In the genomic region with DNA sequence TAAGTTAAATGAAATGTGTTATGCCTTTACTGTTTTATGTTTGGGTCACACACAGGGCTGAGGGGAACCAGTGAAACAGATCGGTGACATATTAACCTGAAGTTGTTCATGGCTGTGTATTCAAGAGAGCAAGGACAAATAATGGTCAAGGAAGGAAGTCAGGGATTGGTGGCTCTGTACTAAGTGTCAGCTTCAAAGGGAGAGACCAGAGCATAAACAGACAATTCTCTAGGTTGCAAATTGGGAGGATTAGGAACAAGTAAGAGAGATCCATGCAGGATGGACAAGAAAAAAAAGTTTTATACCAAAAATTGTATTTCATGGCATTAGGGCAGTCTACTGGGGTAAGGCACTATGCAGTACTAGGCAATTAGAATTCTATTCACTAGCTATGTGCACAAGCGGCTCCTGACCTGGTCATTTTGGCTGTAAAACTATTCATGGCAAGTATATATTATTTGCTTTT, we compare ENCODE assay signal across 1 cellular context.
TF ChIP-seq lines count a peak whose summit lies in the region.

No MANE protein-coding gene starts in this region.

TF ChIP-seq in HepG2, 621 proteins besides CTCF, POLR2A, EP300 and RAD21 (continued from another document and continues in another):
- TF ChIP-seq MXI1 (IDR thresholded peaks at IDR 0.05; ENCODE audit: borderline replicate concordance, low read depth, low read length) (no peak), ZMAT3 (CRISPR knock-in tag; conservative IDR thresholded peaks at IDR 0.05) (no peak), ZFP62 (CRISPR knock-in tag; IDR thresholded peaks at IDR 0.05) (no peak), LCORL (IDR thresholded peaks at IDR 0.05) (no peak), LCORL (CRISPR knock-in tag; IDR thresholded peaks at IDR 0.05) (0 out of 2 replicates have a peak, but pooled peaks have one; percentile 35), TCF7L2 (IDR thresholded peaks at IDR 0.05; ENCODE audit: low read depth, low read length) (peak; percentile 51; the same call in 1 of the 2 replicates), TOPORS (CRISPR knock-in tag; IDR thresholded peaks at IDR 0.05) (no peak), SIN3A (IDR thresholded peaks at IDR 0.05; ENCODE audit: borderline replicate concordance, low read depth, low read length) (peak; percentile 75), ZNF598 (CRISPR knock-in tag; IDR thresholded peaks at IDR 0.05; ENCODE audit: borderline replicate concordance) (no peak), ZNF256 (CRISPR knock-in tag; conservative IDR thresholded peaks at IDR 0.05) (no peak), ZNF333 (CRISPR knock-in tag; IDR thresholded peaks at IDR 0.05; ENCODE audit: borderline replicate concordance) (no peak), ZGPAT (CRISPR knock-in tag; IDR thresholded peaks at IDR 0.05) (0 out of 2 replicates have a peak, but pooled peaks have one; percentile 43), ATF4 (CRISPR knock-in tag; IDR thresholded peaks at IDR 0.05) (no peak), FUBP1 (CRISPR knock-in tag; IDR thresholded peaks at IDR 0.05; ENCODE audit: borderline replicate concordance) (no peak), DNMT1 (CRISPR knock-in tag; IDR thresholded peaks at IDR 0.05) (no peak), FOXK1 (CRISPR knock-in tag; IDR thresholded peaks at IDR 0.05; ENCODE audit: borderline replicate concordance, low read depth) (peak; percentile 73; the same call in 1 of the 2 replicates), FOXK2 (IDR thresholded peaks at IDR 0.05) (no peak), MYPOP (CRISPR knock-in tag; IDR thresholded peaks at IDR 0.05) (no peak; the same call in 1 of the 2 replicates), TARDBP (CRISPR knock-in tag; IDR thresholded peaks at IDR 0.05) (peak; percentile 47; the same call in 1 of the 2 replicates), MEF2D (CRISPR knock-in tag; IDR thresholded peaks at IDR 0.05) (no peak), ZNF263 (CRISPR knock-in tag; IDR thresholded peaks at IDR 0.05) (no peak), SALL1 (CRISPR knock-in tag; IDR thresholded peaks at IDR 0.05) (peak; percentile 46; the same call in 1 of the 2 replicates), ZSCAN21 (CRISPR knock-in tag; IDR thresholded peaks at IDR 0.05; ENCODE audit: borderline replicate concordance) (no peak), ZSCAN31 (CRISPR knock-in tag; IDR thresholded peaks at IDR 0.05; ENCODE audit: low read depth) (0 out of 2 replicates have a peak, but pooled peaks have one; percentile 28), ZBTB38 (CRISPR knock-in tag; IDR thresholded peaks at IDR 0.05) (no peak), ATAD3A (CRISPR knock-in tag; IDR thresholded peaks at IDR 0.05) (no peak), PHB2 (IDR thresholded peaks at IDR 0.05; ENCODE audit: partially characterized antibody) (no peak), ZNF24 (IDR thresholded peaks at IDR 0.05) (no peak), SMARCC2 (IDR thresholded peaks at IDR 0.05) (no peak), ZNF205 (CRISPR knock-in tag; IDR thresholded peaks at IDR 0.05) (no peak), JUN (CRISPR knock-in tag; IDR thresholded peaks at IDR 0.05) (no peak), ZNF556 (CRISPR knock-in tag; IDR thresholded peaks at IDR 0.05; ENCODE audit: borderline replicate concordance) (no peak), TRIM24 (CRISPR knock-in tag; IDR thresholded peaks at IDR 0.05) (no peak), ZFP37 (CRISPR knock-in tag; IDR thresholded peaks at IDR 0.05; ENCODE audit: borderline replicate concordance) (no peak), ZNF337 (CRISPR knock-in tag; IDR thresholded peaks at IDR 0.05; ENCODE audit: borderline replicate concordance, low read depth) (no peak), NFYC (CRISPR knock-in tag; IDR thresholded peaks at IDR 0.05) (peak; percentile 71), ZNF30 (CRISPR knock-in tag; IDR thresholded peaks at IDR 0.05) (no peak), ZNF878 (CRISPR knock-in tag; IDR thresholded peaks at IDR 0.05) (peak; percentile 42; the same call in 1 of the 2 replicates), SOX6 (IDR thresholded peaks at IDR 0.05) (no peak), SOX6 (CRISPR knock-in tag; IDR thresholded peaks at IDR 0.05) (peak; percentile 68), MED13 (CRISPR knock-in tag; IDR thresholded peaks at IDR 0.05) (no peak), SOX5 (CRISPR knock-in tag; IDR thresholded peaks at IDR 0.05; ENCODE audit: borderline replicate concordance) (peak; percentile 50; the same call in 1 of the 2 replicates), ZNF614 (CRISPR knock-in tag; IDR thresholded peaks at IDR 0.05; ENCODE audit: borderline replicate concordance) (0 out of 2 replicates have a peak, but pooled peaks have one; percentile 25), ONECUT2 (CRISPR knock-in tag; IDR thresholded peaks at IDR 0.05) (no peak), HNRNPLL (IDR thresholded peaks at IDR 0.05; ENCODE audit: low read depth, low read length, poor library complexity, severe bottlenecking) (no peak), ELF3 (CRISPR knock-in tag; IDR thresholded peaks at IDR 0.05) (peak; percentile 87), ETV6 (CRISPR knock-in tag; conservative IDR thresholded peaks at IDR 0.05) (no peak)
- TF ChIP-seq, protein P1, sequence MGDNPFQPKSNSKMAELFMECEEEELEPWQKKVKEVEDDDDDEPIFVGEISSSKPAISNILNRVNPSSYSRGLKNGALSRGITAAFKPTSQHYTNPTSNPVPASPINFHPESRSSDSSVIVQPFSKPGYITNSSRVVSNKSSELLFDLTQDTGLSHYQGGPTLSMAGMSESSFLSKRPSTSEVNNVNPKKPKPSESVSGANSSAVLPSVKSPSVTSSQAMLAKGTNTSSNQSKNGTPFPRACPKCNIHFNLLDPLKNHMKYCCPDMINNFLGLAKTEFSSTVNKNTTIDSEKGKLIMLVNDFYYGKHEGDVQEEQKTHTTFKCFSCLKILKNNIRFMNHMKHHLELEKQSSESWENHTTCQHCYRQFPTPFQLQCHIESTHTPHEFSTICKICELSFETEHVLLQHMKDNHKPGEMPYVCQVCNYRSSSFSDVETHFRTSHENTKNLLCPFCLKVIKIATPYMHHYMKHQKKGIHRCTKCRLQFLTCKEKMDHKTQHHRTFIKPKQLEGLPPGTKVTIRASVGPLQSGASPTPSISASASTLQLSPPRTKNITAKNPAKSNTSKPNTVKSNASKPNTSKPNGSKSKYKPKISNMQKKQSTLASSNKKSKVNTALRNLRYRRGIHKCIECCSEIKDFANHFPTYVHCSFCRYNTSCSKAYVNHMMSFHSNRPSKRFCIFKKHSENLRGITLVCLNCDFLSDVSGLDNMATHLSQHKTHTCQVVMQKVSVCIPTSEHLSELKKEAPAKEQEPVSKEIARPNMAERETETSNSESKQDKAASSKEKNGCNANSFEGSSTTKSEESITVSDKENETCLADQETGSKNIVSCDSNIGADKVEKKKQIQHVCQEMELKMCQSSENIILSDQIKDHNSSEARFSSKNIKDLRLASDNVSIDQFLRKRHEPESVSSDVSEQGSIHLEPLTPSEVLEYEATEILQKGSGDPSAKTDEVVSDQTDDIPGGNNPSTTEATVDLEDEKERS (CRISPR knock-in tag; IDR thresholded peaks at IDR 0.05): no peak
- TF ChIP-seq, protein P2, sequence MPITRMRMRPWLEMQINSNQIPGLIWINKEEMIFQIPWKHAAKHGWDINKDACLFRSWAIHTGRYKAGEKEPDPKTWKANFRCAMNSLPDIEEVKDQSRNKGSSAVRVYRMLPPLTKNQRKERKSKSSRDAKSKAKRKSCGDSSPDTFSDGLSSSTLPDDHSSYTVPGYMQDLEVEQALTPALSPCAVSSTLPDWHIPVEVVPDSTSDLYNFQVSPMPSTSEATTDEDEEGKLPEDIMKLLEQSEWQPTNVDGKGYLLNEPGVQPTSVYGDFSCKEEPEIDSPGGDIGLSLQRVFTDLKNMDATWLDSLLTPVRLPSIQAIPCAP (CRISPR knock-in tag; IDR thresholded peaks at IDR 0.05; ENCODE audit: low read depth): no peak
- TF ChIP-seq, protein P3, sequence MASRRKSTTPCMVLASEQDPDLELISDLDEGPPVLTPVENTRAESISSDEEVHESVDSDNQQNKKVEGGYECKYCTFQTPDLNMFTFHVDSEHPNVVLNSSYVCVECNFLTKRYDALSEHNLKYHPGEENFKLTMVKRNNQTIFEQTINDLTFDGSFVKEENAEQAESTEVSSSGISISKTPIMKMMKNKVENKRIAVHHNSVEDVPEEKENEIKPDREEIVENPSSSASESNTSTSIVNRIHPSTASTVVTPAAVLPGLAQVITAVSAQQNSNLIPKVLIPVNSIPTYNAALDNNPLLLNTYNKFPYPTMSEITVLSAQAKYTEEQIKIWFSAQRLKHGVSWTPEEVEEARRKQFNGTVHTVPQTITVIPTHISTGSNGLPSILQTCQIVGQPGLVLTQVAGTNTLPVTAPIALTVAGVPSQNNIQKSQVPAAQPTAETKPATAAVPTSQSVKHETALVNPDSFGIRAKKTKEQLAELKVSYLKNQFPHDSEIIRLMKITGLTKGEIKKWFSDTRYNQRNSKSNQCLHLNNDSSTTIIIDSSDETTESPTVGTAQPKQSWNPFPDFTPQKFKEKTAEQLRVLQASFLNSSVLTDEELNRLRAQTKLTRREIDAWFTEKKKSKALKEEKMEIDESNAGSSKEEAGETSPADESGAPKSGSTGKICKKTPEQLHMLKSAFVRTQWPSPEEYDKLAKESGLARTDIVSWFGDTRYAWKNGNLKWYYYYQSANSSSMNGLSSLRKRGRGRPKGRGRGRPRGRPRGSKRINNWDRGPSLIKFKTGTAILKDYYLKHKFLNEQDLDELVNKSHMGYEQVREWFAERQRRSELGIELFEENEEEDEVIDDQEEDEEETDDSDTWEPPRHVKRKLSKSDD (CRISPR knock-in tag; IDR thresholded peaks at IDR 0.05; ENCODE audit: low read depth): no peak
- TF ChIP-seq, protein P4, sequence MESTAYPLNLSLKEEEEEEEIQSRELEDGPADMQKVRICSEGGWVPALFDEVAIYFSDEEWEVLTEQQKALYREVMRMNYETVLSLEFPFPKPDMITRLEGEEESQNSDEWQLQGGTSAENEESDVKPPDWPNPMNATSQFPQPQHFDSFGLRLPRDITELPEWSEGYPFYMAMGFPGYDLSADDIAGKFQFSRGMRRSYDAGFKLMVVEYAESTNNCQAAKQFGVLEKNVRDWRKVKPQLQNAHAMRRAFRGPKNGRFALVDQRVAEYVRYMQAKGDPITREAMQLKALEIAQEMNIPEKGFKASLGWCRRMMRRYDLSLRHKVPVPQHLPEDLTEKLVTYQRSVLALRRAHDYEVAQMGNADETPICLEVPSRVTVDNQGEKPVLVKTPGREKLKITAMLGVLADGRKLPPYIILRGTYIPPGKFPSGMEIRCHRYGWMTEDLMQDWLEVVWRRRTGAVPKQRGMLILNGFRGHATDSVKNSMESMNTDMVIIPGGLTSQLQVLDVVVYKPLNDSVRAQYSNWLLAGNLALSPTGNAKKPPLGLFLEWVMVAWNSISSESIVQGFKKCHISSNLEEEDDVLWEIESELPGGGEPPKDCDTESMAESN (CRISPR knock-in tag; conservative IDR thresholded peaks at IDR 0.05): no peak
